ENCODE assay signal across 1 cellular context in genomic region chr6:34071884-34072379, GRCh38.
A peak's percentile ranks its signal among the peaks of the same experiment; 100 is the strongest.
TF ChIP-seq lines count a peak whose summit lies in the region.

No MANE protein-coding gene starts in this region.

TF ChIP-seq in HEK293, 187 proteins besides CTCF, POLR2A, EP300 and RAD21 (continued from another document):
- TF ChIP-seq, protein P1, sequence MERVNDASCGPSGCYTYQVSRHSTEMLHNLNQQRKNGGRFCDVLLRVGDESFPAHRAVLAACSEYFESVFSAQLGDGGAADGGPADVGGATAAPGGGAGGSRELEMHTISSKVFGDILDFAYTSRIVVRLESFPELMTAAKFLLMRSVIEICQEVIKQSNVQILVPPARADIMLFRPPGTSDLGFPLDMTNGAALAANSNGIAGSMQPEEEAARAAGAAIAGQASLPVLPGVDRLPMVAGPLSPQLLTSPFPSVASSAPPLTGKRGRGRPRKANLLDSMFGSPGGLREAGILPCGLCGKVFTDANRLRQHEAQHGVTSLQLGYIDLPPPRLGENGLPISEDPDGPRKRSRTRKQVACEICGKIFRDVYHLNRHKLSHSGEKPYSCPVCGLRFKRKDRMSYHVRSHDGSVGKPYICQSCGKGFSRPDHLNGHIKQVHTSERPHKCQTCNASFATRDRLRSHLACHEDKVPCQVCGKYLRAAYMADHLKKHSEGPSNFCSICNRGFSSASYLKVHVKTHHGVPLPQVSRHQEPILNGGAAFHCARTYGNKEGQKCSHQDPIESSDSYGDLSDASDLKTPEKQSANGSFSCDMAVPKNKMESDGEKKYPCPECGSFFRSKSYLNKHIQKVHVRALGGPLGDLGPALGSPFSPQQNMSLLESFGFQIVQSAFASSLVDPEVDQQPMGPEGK (tag by site-specific recombination; IDR thresholded peaks at IDR 0.05), result no peak
- TF ChIP-seq ZNF664 (tag by site-specific recombination; IDR thresholded peaks at IDR 0.05), result no peak
- TF ChIP-seq ZNF221 (tag by site-specific recombination; IDR thresholded peaks at IDR 0.05; ENCODE audit: borderline replicate concordance), result no peak
- no peak for TF ChIP-seq ZNF677 (tag by site-specific recombination; IDR thresholded peaks at IDR 0.05)
- TF ChIP-seq ZFHX2 (tag by site-specific recombination; conservative IDR thresholded peaks at IDR 0.05), result no peak
- TF ChIP-seq ZNF623 (tag by site-specific recombination; IDR thresholded peaks at IDR 0.05), result no peak
- peak; percentile 62; the same call in 1 of the 2 replicates for TF ChIP-seq ZNF391 (tag by site-specific recombination; IDR thresholded peaks at IDR 0.05; ENCODE audit: borderline replicate concordance, low read depth)
- TF ChIP-seq ZNF121 (tag by site-specific recombination; IDR thresholded peaks at IDR 0.05), result no peak
- TF ChIP-seq, protein P2, sequence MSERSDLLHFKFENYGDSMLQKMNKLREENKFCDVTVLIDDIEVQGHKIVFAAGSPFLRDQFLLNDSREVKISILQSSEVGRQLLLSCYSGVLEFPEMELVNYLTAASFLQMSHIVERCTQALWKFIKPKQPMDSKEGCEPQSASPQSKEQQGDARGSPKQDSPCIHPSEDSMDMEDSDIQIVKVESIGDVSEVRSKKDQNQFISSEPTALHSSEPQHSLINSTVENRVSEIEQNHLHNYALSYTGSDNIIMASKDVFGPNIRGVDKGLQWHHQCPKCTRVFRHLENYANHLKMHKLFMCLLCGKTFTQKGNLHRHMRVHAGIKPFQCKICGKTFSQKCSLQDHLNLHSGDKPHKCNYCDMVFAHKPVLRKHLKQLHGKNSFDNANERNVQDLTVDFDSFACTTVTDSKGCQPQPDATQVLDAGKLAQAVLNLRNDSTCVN (tag by site-specific recombination; optimal IDR thresholded peaks at IDR 0.05), result peak; percentile 19
- TF ChIP-seq ZNF114 (tag by site-specific recombination; IDR thresholded peaks at IDR 0.05), result peak; percentile 12; the same call in 1 of the 2 replicates
- TF ChIP-seq, protein P3, sequence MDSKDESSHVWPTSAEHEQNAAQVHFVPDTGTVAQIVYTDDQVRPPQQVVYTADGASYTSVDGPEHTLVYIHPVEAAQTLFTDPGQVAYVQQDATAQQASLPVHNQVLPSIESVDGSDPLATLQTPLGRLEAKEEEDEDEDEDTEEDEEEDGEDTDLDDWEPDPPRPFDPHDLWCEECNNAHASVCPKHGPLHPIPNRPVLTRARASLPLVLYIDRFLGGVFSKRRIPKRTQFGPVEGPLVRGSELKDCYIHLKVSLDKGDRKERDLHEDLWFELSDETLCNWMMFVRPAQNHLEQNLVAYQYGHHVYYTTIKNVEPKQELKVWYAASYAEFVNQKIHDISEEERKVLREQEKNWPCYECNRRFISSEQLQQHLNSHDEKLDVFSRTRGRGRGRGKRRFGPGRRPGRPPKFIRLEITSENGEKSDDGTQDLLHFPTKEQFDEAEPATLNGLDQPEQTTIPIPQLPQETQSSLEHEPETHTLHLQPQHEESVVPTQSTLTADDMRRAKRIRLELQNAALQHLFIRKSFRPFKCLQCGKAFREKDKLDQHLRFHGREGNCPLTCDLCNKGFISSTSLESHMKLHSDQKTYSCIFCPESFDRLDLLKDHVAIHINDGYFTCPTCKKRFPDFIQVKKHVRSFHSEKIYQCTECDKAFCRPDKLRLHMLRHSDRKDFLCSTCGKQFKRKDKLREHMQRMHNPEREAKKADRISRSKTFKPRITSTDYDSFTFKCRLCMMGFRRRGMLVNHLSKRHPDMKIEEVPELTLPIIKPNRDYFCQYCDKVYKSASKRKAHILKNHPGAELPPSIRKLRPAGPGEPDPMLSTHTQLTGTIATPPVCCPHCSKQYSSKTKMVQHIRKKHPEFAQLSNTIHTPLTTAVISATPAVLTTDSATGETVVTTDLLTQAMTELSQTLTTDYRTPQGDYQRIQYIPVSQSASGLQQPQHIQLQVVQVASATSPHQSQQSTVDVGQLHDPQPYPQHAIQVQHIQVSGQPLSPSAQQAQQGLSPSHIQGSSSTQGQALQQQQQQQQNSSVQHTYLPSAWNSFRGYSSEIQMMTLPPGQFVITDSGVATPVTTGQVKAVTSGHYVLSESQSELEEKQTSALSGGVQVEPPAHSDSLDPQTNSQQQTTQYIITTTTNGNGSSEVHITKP (tag by site-specific recombination; IDR thresholded peaks at IDR 0.05), result no peak
- TF ChIP-seq GLI4 (tag by site-specific recombination; IDR thresholded peaks at IDR 0.05), result no peak
- TF ChIP-seq ZNF341 (tag by site-specific recombination; IDR thresholded peaks at IDR 0.05; ENCODE audit: low read depth), result no peak
- no peak for TF ChIP-seq SCRT2 (tag by site-specific recombination; IDR thresholded peaks at IDR 0.05)
- TF ChIP-seq ZNF514 (tag by site-specific recombination; IDR thresholded peaks at IDR 0.05), result 0 out of 2 replicates have a peak, but pooled peaks have one; percentile 23
- TF ChIP-seq ZNF529 (tag by site-specific recombination; IDR thresholded peaks at IDR 0.05; ENCODE audit: insufficient replicate concordance), result no peak
- TF ChIP-seq ZNF362 (tag by site-specific recombination; IDR thresholded peaks at IDR 0.05), result no peak
- peak; percentile 57 for TF ChIP-seq ZNF18 (tag by site-specific recombination; IDR thresholded peaks at IDR 0.05)
- no peak for TF ChIP-seq TCF7L2 (IDR thresholded peaks at IDR 0.05; ENCODE audit: borderline replicate concordance, low read depth, low read length)
- TF ChIP-seq ZNF175 (tag by site-specific recombination; IDR thresholded peaks at IDR 0.05), result 0 out of 2 replicates have a peak, but pooled peaks have one; percentile 25
- no peak for TF ChIP-seq ZNF112 (tag by site-specific recombination; IDR thresholded peaks at IDR 0.05)
- TF ChIP-seq, protein P4, sequence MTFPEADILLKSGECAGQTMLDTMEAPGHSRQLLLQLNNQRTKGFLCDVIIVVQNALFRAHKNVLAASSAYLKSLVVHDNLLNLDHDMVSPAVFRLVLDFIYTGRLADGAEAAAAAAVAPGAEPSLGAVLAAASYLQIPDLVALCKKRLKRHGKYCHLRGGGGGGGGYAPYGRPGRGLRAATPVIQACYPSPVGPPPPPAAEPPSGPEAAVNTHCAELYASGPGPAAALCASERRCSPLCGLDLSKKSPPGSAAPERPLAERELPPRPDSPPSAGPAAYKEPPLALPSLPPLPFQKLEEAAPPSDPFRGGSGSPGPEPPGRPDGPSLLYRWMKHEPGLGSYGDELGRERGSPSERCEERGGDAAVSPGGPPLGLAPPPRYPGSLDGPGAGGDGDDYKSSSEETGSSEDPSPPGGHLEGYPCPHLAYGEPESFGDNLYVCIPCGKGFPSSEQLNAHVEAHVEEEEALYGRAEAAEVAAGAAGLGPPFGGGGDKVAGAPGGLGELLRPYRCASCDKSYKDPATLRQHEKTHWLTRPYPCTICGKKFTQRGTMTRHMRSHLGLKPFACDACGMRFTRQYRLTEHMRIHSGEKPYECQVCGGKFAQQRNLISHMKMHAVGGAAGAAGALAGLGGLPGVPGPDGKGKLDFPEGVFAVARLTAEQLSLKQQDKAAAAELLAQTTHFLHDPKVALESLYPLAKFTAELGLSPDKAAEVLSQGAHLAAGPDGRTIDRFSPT (tag by site-specific recombination; IDR thresholded peaks at IDR 0.05), result no peak
- TF ChIP-seq FEZF1 (tag by site-specific recombination; IDR thresholded peaks at IDR 0.05), result no peak
- TF ChIP-seq SALL2 (tag by site-specific recombination; IDR thresholded peaks at IDR 0.05; ENCODE audit: borderline replicate concordance), result peak; percentile 22; the same call in 1 of the 2 replicates
- TF ChIP-seq ZNF324 (tag by site-specific recombination; IDR thresholded peaks at IDR 0.05), result no peak
- 0 out of 2 replicates have a peak, but pooled peaks have one; percentile 66 for TF ChIP-seq ZNF658 (tag by site-specific recombination; IDR thresholded peaks at IDR 0.05)
